1 cellular context compared by ENCODE assay signal in genomic region chr18:72871091-72871490, GRCh38.
TF ChIP-seq lines count a peak whose summit lies in the region.

No MANE protein-coding gene starts in this region.

TF ChIP-seq in GM23338, 12 proteins besides CTCF, POLR2A, EP300 and RAD21 (continued from another document):
- TF ChIP-seq ZNF462 (CRISPR knock-in tag; IDR thresholded peaks at IDR 0.05) (no peak), CREB1 (CRISPR knock-in tag; IDR thresholded peaks at IDR 0.05; ENCODE audit: low read depth) (no peak), JUNB (IDR thresholded peaks at IDR 0.05; ENCODE audit: unreplicated experiment) (no peak), POLR2AphosphoS5 (IDR thresholded peaks at IDR 0.05; ENCODE audit: low read depth) (no peak), ETS1 (IDR thresholded peaks at IDR 0.05) (no peak)
TF ChIP-seq in GM23338: peak in this region for 0.
